ENCODE assay signal across 8 cellular contexts in the genomic region with DNA sequence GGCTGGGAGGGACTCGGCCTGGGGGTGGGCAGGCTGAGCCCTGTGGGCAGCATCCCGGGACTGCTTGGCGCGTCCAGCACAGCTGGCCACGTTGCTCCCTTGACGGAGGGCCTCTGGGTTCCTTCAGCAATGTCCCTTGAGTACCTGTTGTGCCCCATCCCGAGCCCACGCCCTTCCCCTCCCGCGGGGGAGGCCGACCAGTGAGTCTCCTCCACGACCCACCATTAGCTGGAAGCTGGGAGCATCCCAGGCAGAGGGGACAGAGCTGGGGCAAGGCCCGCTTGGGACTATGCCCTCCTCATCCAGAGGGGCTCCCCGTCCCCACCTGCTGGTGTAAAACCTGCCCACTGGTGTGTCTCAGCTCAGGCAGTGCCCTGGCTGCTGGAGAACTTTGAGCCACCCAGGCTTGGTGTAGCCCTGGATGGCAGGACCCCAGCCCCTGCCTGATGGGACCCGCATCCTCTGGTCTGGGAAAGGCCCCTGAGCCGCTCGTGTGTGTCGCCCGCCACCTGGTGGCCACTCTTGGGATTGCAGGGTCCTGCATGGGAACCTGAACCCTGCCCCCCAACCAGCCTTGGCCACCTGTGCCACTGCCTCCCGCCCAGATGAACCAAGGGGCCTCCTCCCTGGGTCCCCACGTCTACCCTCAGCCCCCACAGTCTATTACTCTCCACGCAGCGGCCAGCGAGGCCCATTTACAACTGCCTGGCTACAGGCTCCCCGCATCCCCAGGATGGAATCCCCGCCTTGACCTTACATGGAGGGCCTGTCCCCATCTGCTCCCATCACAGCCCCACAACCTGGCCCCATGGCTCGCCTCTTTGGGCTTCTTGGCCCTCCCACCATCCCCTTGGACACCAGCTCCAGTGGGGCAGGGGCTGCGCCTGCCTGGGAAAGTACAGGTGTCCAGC. TPM values are rescaled to one million over a fixed set of nuclear protein-coding genes. Genes with fewer than 3 reads are reported as not detected.
DNase-seq lines count a peak whose midpoint lies in the region; ATAC-seq and TF ChIP-seq lines count a peak whose summit lies in the region.

No MANE protein-coding gene starts in this region.

- H3K36me3 Mint-ChIP-seq in CD8-positive, alpha-beta memory T cell = peaks cover 0 to 26% (median 3%) of the 10 kb centered on the region in 3 donors
- H3K36me3 Mint-ChIP-seq in activated naive CD4-positive, alpha-beta T cell treated with anti-CD3 and anti-CD28 coated beads, Interleukin-2, amount 50 U/mL, for 72 hours = no peaks in the 10 kb centered on the region

- ATAC-seq in SK-N-SH treated with all-trans-retinoic acid at 6 μM for 48 hours = peak; percentile 87
- peak; percentile 74 to 82 for ATAC-seq in activated naive CD4-positive, alpha-beta T cell treated with anti-CD3 and anti-CD28 coated beads, Interleukin-2, amount 50 U/mL, for 72 hours
- peak; percentile 77 for ATAC-seq in Right ventricle myocardium superior (ENCODE audit: poor library complexity)
- ATAC-seq in psoas muscle = peak; percentile 63 to 82 (median 66)
- ATAC-seq in HG03095 (IDR thresholded peaks at IDR 0.05; ENCODE audit: unreplicated experiment) = no peak

- CTCF ChIA-PET in CD8-positive, alpha-beta memory T cell (lab: Charles Lee) = interaction anchor here (0.6 to 4.7 kb wide), 14 partner anchors 12 to 742 kb away, joined by 3 to 42 read pairs (median 5); no protein-coding TSS in a partner anchor

- H3K4me3 Mint-ChIP-seq in CD8-positive, alpha-beta memory T cell = no peak overlapping the region

- no peak overlapping the region for H3K4me3 ChIP-seq in CD8-positive, alpha-beta memory T cell (ENCODE audit: low read length)
- H3K4me3 ChIP-seq in psoas muscle = no peak overlapping the region

- no peaks in the 10 kb centered on the region for H3K9me3 Mint-ChIP-seq in CD8-positive, alpha-beta memory T cell
- no peaks in the 10 kb centered on the region for H3K9me3 Mint-ChIP-seq in activated naive CD4-positive, alpha-beta T cell treated with anti-CD3 and anti-CD28 coated beads, Interleukin-2, amount 50 U/mL, for 72 hours

- no peaks in the 10 kb centered on the region for H3K27me3 ChIP-seq in CD8-positive, alpha-beta memory T cell (ENCODE audit: insufficient read depth, low read length, poor library complexity, severe bottlenecking)
- H3K27me3 ChIP-seq in psoas muscle (ENCODE audit: insufficient read depth in 3 of 3, low read length in 2 of 3) = peaks cover 0 to 35% (median 3%) of the 10 kb centered on the region in 3 donors

- WGBS in psoas muscle, 3 donors = 33 to 38% (median 33%) methylated on average over 28 of the region's 28 CpGs

- DNase-seq in CD8-positive, alpha-beta memory T cell = peak; percentile 70 to 88 (median 78)
- DNase-seq in HT-29 (ENCODE audit: low spot score) = peak; percentile 56
- DNase-seq in activated naive CD4-positive, alpha-beta T cell treated with anti-CD3 and anti-CD28 coated beads, Interleukin-2, amount 50 U/mL, for 72 hours (ENCODE audit: low spot score in 2 of 2) = peak; percentile 75 to 95
- peak; percentile 87 for DNase-seq in Right ventricle myocardium superior
- peak; percentile 71 to 85 for DNase-seq in psoas muscle
- DNase-seq in NCI-H774 (lab: John Stamatoyannopoulos, UW) = no peak

- H3K9me3 ChIP-seq in CD8-positive, alpha-beta memory T cell (ENCODE audit: low read length) = no peaks in the 10 kb centered on the region
- no peaks in the 10 kb centered on the region for H3K9me3 ChIP-seq in psoas muscle

- H3K27ac Mint-ChIP-seq in CD8-positive, alpha-beta memory T cell = peak overlapping the region in 7 of 8 donors; percentile 3 to 84 (median 68)
- peak overlapping the region in 1 of 2 donors; percentile 14 for H3K27ac Mint-ChIP-seq in activated naive CD4-positive, alpha-beta T cell treated with anti-CD3 and anti-CD28 coated beads, Interleukin-2, amount 50 U/mL, for 72 hours

- H3K36me3 ChIP-seq in CD8-positive, alpha-beta memory T cell (ENCODE audit: insufficient read depth, low read length) = no peaks in the 10 kb centered on the region
- H3K36me3 ChIP-seq in psoas muscle (ENCODE audit: insufficient read depth in 1 of 2, low read depth in 1 of 2) = no peaks in the 10 kb centered on the region

- no peaks in the 10 kb centered on the region for H3K27me3 Mint-ChIP-seq in CD8-positive, alpha-beta memory T cell

- peaks cover 5 to 8% (median 6%) of the 10 kb centered on the region in 3 donors for H3K4me1 Mint-ChIP-seq in CD8-positive, alpha-beta memory T cell

- intact Hi-C loops in Right ventricle myocardium superior (cut with DNase I) (loop anchor here (5.0 kb wide), 1 partner anchor 38 kb away; no protein-coding TSS in a partner anchor), psoas muscle (cut with DNase I) (loop anchor here (1.0 to 2.0 kb wide), 2 partner anchors 37 to 38 kb away; no protein-coding TSS in a partner anchor)

- POLR2A ChIA-PET in CD8-positive, alpha-beta memory T cell (lab: Charles Lee) = no interaction called here

- TF ChIP-seq CTCF in psoas muscle (IDR thresholded peaks at IDR 0.05) = peak; percentile 95

- H3K4me1 ChIP-seq in CD8-positive, alpha-beta memory T cell (ENCODE audit: insufficient read depth, low read length) = no peaks in the 10 kb centered on the region
- H3K4me1 ChIP-seq in psoas muscle = no peaks in the 10 kb centered on the region

- H3K27ac ChIP-seq in CD8-positive, alpha-beta memory T cell (ENCODE audit: low read depth, low read length) = no peak overlapping the region
- H3K27ac ChIP-seq in psoas muscle = no peak overlapping the region

TF ChIP-seq in SK-N-SH treated with all-trans-retinoic acid at 6 μM for 48 hours, 23 proteins besides CTCF, POLR2A, EP300 and RAD21:
- TF ChIP-seq PPARA (CRISPR knock-in tag; IDR thresholded peaks at IDR 0.05; ENCODE audit: borderline replicate concordance) = no peak
- no peak for TF ChIP-seq ZNF70 (CRISPR knock-in tag; IDR thresholded peaks at IDR 0.05)
- no peak for TF ChIP-seq OSR1 (CRISPR knock-in tag; IDR thresholded peaks at IDR 0.05)
- TF ChIP-seq, protein P1, sequence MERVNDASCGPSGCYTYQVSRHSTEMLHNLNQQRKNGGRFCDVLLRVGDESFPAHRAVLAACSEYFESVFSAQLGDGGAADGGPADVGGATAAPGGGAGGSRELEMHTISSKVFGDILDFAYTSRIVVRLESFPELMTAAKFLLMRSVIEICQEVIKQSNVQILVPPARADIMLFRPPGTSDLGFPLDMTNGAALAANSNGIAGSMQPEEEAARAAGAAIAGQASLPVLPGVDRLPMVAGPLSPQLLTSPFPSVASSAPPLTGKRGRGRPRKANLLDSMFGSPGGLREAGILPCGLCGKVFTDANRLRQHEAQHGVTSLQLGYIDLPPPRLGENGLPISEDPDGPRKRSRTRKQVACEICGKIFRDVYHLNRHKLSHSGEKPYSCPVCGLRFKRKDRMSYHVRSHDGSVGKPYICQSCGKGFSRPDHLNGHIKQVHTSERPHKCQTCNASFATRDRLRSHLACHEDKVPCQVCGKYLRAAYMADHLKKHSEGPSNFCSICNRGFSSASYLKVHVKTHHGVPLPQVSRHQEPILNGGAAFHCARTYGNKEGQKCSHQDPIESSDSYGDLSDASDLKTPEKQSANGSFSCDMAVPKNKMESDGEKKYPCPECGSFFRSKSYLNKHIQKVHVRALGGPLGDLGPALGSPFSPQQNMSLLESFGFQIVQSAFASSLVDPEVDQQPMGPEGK (CRISPR knock-in tag; IDR thresholded peaks at IDR 0.05; ENCODE audit: borderline replicate concordance) = no peak
- TF ChIP-seq RARB (CRISPR knock-in tag; IDR thresholded peaks at IDR 0.05) = no peak
- TF ChIP-seq ZC3H10 (CRISPR knock-in tag; IDR thresholded peaks at IDR 0.05) = no peak
- no peak for TF ChIP-seq ESRRG (CRISPR knock-in tag; IDR thresholded peaks at IDR 0.05)
TF ChIP-seq in SK-N-SH treated with all-trans-retinoic acid at 6 μM for 48 hours: peak in this region for 0.

RNA-seq across cellular contexts. Expression of a gene that starts 16.6 kb away (rescaled TPM):
- under 1 TPM; 0.42 to 0.49 TPM for total RNA-seq in CD8-positive, alpha-beta memory T cell
- polyA plus RNA-seq in CD8-positive, alpha-beta memory T cell = not detected
- 30.6 and 38.1 TPM in 2 replicates for total RNA-seq in HT-29 (2014; rRNA removed; shearing (Covaris generic))
- total RNA-seq in activated naive CD4-positive, alpha-beta T cell treated with anti-CD3 and anti-CD28 coated beads, Interleukin-2, amount 50 U/mL, for 72 hours = 1 to 10 TPM; 2.4 to 6.5 TPM
- total RNA-seq in Right ventricle myocardium superior (not detected), psoas muscle (under 1 TPM in 1 of 4 donors, not detected in 3; 0.14 TPM)
- not detected for polyA plus RNA-seq in psoas muscle

RNA-seq across cellular contexts. Expression of a gene that starts 33.8 kb away (rescaled TPM):
- 10 to 100 TPM; 26.4 to 29.9 TPM for total RNA-seq in CD8-positive, alpha-beta memory T cell
- 175 TPM for polyA plus RNA-seq in CD8-positive, alpha-beta memory T cell
- 16.6 and 16.9 TPM in 2 replicates for total RNA-seq in HT-29 (2014; rRNA removed; shearing (Covaris generic))
- total RNA-seq in activated naive CD4-positive, alpha-beta T cell treated with anti-CD3 and anti-CD28 coated beads, Interleukin-2, amount 50 U/mL, for 72 hours = 10 to 100 TPM; 11.0 to 15.4 TPM
- 2.9 TPM for total RNA-seq in Right ventricle myocardium superior
- 1 to 10 TPM in 3 of 4 donors, under 1 TPM in 1; 0.96 to 2.9 (median 2.5) TPM for total RNA-seq in psoas muscle
- polyA plus RNA-seq in psoas muscle = 1 to 10 TPM in 1 of 3 donors, under 1 TPM in 2; 0.48 to 1.6 (median 0.75) TPM
